Comparison of ENCODE assay signal across 18 cellular contexts in genomic region chr17:66841328-66841727, GRCh38. TPM values are rescaled to one million over a fixed set of nuclear protein-coding genes. Genes with fewer than 3 reads are reported as not detected.
"Had no signal": no experiment of that assay in that cellular context is flagged by ENCODE, and none has a peak within 500 bp of the region (broad histone marks: within the 10 kb centered on the region; RNA-seq: fewer than 3 reads in every experiment).

No MANE protein-coding gene starts in this region.

- DNase-seq: activated CD4-positive, alpha-beta T cell treated with anti-CD3 and anti-CD28 coated beads for 36 hours; activated naive CD4-positive, alpha-beta T cell treated with anti-CD3 and anti-CD28 coated beads for 36 hours; activated T-cell treated with anti-CD3 and anti-CD28 coated beads for 4 hours; caudate nucleus; colonic mucosa; effector CD4-positive, alpha-beta T cell; gastrocnemius medialis; lower lobe of right lung; naive B cell; stimulated activated CD4-positive, alpha-beta T cell treated with anti-CD3 and anti-CD28 coated beads, Interleukin-4, amount 100 ng/mL, for 4 hours; stomach had no signal

- H3K4me1 Mint-ChIP-seq: activated CD4-positive, alpha-beta T cell treated with anti-CD3 and anti-CD28 coated beads for 36 hours; activated T-helper 17 cell treated with anti-CD3 and anti-CD28 coated beads, Interleukin-2, amount 50 U/mL, for 72 hours; naive B cell had no signal

- H3K36me3 Mint-ChIP-seq: naive B cell had no signal

- H3K9me3 ChIP-seq: colonic mucosa, gastrocnemius medialis, lower lobe of right lung, stomach, thoracic aorta had no signal

- H3K36me3 ChIP-seq: colonic mucosa, gastrocnemius medialis, lower lobe of right lung, stomach, thoracic aorta had no signal

- H3K4me3 ChIP-seq: colonic mucosa, gastrocnemius medialis, lower lobe of right lung, skin epidermis, stomach, thoracic aorta had no signal

- H3K4me1 ChIP-seq: colonic mucosa, gastrocnemius medialis, lower lobe of right lung, parathyroid adenoma, stomach had no signal

- H3K4me3 Mint-ChIP-seq: activated CD4-positive, alpha-beta T cell treated with anti-CD3 and anti-CD28 coated beads for 36 hours; activated naive CD4-positive, alpha-beta T cell treated with anti-CD3 and anti-CD28 coated beads for 36 hours; activated T-helper 17 cell treated with anti-CD3 and anti-CD28 coated beads, Interleukin-2, amount 50 U/mL, for 72 hours; naive B cell had no signal

- ATAC-seq: activated CD4-positive, alpha-beta T cell treated with anti-CD3 and anti-CD28 coated beads for 36 hours; activated T-helper 17 cell treated with anti-CD3 and anti-CD28 coated beads, Interleukin-2, amount 50 U/mL, for 72 hours; gastrocnemius medialis; lower lobe of right lung had no signal

- H3K27ac ChIP-seq: colonic mucosa, gastrocnemius medialis, lower lobe of right lung, parathyroid adenoma, skin epidermis, stomach, thoracic aorta had no signal

- H3K27ac Mint-ChIP-seq: activated CD4-positive, alpha-beta T cell treated with anti-CD3 and anti-CD28 coated beads for 36 hours; activated naive CD4-positive, alpha-beta T cell treated with anti-CD3 and anti-CD28 coated beads for 36 hours; activated T-helper 17 cell treated with anti-CD3 and anti-CD28 coated beads, Interleukin-2, amount 50 U/mL, for 72 hours had no signal

RNA-seq across cellular contexts. Expression of gene CACNG5, which starts 6.4 kb away (rescaled TPM):
- total RNA-seq: activated CD4-positive, alpha-beta T cell treated with anti-CD3 and anti-CD28 coated beads for 36 hours; activated naive CD4-positive, alpha-beta T cell treated with anti-CD3 and anti-CD28 coated beads for 36 hours; activated T-helper 17 cell treated with anti-CD3 and anti-CD28 coated beads, Interleukin-2, amount 50 U/mL, for 72 hours; astrocyte; fibroblast of lung; gastrocnemius medialis; lower lobe of right lung; stomach; thoracic aorta; ureter had no signal
